Comparison of ENCODE assay signal across 22 cellular contexts in genomic region chr12:132458441-132459225, GRCh38. TPM values are rescaled to one million over a fixed set of nuclear protein-coding genes. Genes with fewer than 3 reads are reported as not detected.
DNase-seq lines count a peak whose midpoint lies in the region; ATAC-seq, FAIRE-seq and TF ChIP-seq lines count a peak whose summit lies in the region.
"Had no signal": no experiment of that assay in that cellular context is flagged by ENCODE, and none has a peak within 500 bp of the region (broad histone marks: within the 10 kb centered on the region; RNA-seq: fewer than 3 reads in every experiment).

No MANE protein-coding gene starts in this region.

- H4K8ac ChIP-seq in neuronal stem cell (ENCODE audit: low read depth, low read length), result no peak overlapping the region

- peak overlapping the region; percentile 88 for H2AK5ac ChIP-seq in neuronal stem cell (ENCODE audit: low read depth, low read length)

- WGBS in neuronal stem cell (ENCODE audit: extremely low coverage in 2 of 2, insufficient read length in 2 of 2, insufficient replicate concordance in 1 of 2), 2 donors, result no CpG with 5 or more reads among the region's 16 CpGs

- H3K14ac ChIP-seq in neuronal stem cell (ENCODE audit: low read length), result no peak overlapping the region

- no peak overlapping the region for H2BK120ac ChIP-seq in neuronal stem cell (ENCODE audit: low read depth, low read length)

- H2BK5ac ChIP-seq in neuronal stem cell (ENCODE audit: low read length), result no peak overlapping the region

- H2AFZ ChIP-seq in neuronal stem cell (ENCODE audit: low read length), result no peak overlapping the region

- ATAC-seq in Right ventricle myocardium inferior (no peak), left cardiac atrium (no peak)
- ATAC-seq: CD8-positive, alpha-beta T cell; HCT116 had no signal

- H3K27me3 ChIP-seq in WERI-Rb-1 (ENCODE audit: insufficient read depth, low read depth, severe bottlenecking), result no peaks in the 10 kb centered on the region
- peaks cover 0 to 12% (median 5%) of the 10 kb centered on the region in 3 experiments for H3K27me3 ChIP-seq in neuronal stem cell (ENCODE audit: control insufficient read depth in 3 of 3, insufficient read depth in 3 of 3, low read depth in 1 of 3, low read length in 3 of 3)
- H3K27me3 ChIP-seq: BLaER1 had no signal

- H3K79me1 ChIP-seq in neuronal stem cell (ENCODE audit: low read depth, low read length), result peaks cover 6% of the 10 kb centered on the region

- H3K4me1 ChIP-seq in kidney (ENCODE audit: control insufficient read depth in 1 of 2, insufficient read depth in 1 of 2, low read depth in 1 of 2, low read length in 2 of 2) (no peaks in the 10 kb centered on the region), neuronal stem cell (ENCODE audit: control insufficient read depth in 2 of 2, insufficient read depth in 1 of 2, low read depth in 1 of 2, low read length in 2 of 2) (peaks cover 0 to 35% of the 10 kb centered on the region in 2 donors)
- H3K4me1 ChIP-seq: Caco-2 had no signal

- H3K27ac ChIP-seq in WERI-Rb-1 (peak overlapping the region; percentile 42), kidney (ENCODE audit: low read depth in 2 of 2, low read length in 2 of 2) (no peak overlapping the region), neuronal stem cell (replicated peaks; ENCODE audit: low read length) (no peak overlapping the region)
- H3K27ac ChIP-seq: 22Rv1, BLaER1, C4-2B had no signal

- intact Hi-C loops in Right ventricle myocardium inferior (cut with DNase I), result no loop called here
- intact Hi-C loops in left cardiac atrium (cut with DNase I), result no loop called here
- intact Hi-C loops in kidney (cut with DNase I), result no loop called here

- peak overlapping the region; percentile 59 for H3K18ac ChIP-seq in neuronal stem cell (ENCODE audit: low read length)

- H3K23ac ChIP-seq in neuronal stem cell (ENCODE audit: low read depth, low read length, poor library complexity), result no peak overlapping the region

- peak overlapping the region; percentile 28 for H3K4me3 ChIP-seq in WERI-Rb-1 (ENCODE audit: low read depth, low read length)
- H3K4me3 ChIP-seq in kidney (ENCODE audit: low read length in 2 of 2), result no peak overlapping the region
- peak overlapping the region in 1 of 2 donors; percentile 20 for H3K4me3 ChIP-seq in neuronal stem cell (ENCODE audit: low read length in 2 of 2)
- H3K4me3 ChIP-seq: BLaER1 had no signal

- peak overlapping the region; percentile 84 for H2BK15ac ChIP-seq in neuronal stem cell (ENCODE audit: low read length)

- H3K4ac ChIP-seq in neuronal stem cell (ENCODE audit: low read length), result no peak overlapping the region

- H2BK12ac ChIP-seq in neuronal stem cell (ENCODE audit: low read length), result no peak overlapping the region

- TF ChIP-seq CTCF in WERI-Rb-1 (IDR thresholded peaks at IDR 0.05; ENCODE audit: low read depth, low read length) (no peak), kidney (IDR thresholded peaks at IDR 0.05; ENCODE audit: borderline replicate concordance, extremely low read depth, insufficient read depth) (no peak)

- H3K9ac ChIP-seq in kidney (ENCODE audit: low read length in 2 of 2) (no peak overlapping the region), neuronal stem cell (ENCODE audit: low read depth, low read length, poor library complexity) (no peak overlapping the region)
- H3K9ac ChIP-seq: BLaER1 had no signal

- H3K9me3 ChIP-seq in WERI-Rb-1 (ENCODE audit: severe bottlenecking) (peaks cover 7% of the 10 kb centered on the region), kidney (ENCODE audit: control insufficient read depth in 1 of 2, low read length in 2 of 2) (peaks cover 0 to 4% of the 10 kb centered on the region in 2 donors), neuronal stem cell (replicated peaks in 1 of 2; ENCODE audit: control insufficient read depth in 2 of 2, insufficient read depth in 1 of 2, low read depth in 1 of 2, low read length in 2 of 2) (peaks cover 0 to 12% of the 10 kb centered on the region in 2 donors)
- H3K9me3 ChIP-seq: Caco-2 had no signal

- H3K36me3 ChIP-seq in WERI-Rb-1 (peaks cover 44% of the 10 kb centered on the region), kidney (ENCODE audit: control insufficient read depth in 1 of 2, insufficient read depth in 2 of 2, low read length in 2 of 2) (no peaks in the 10 kb centered on the region), neuronal stem cell (replicated peaks in 1 of 2; ENCODE audit: control insufficient read depth in 2 of 2, insufficient read depth in 2 of 2, low read length in 2 of 2) (no peaks in the 10 kb centered on the region)
- H3K36me3 ChIP-seq: BLaER1 had no signal

- peak; percentile 30 for DNase-seq in Right ventricle myocardium inferior (ENCODE audit: missing footprints)
- no peak for DNase-seq in left cardiac atrium
- DNase-seq in WERI-Rb-1, result no peak
- DNase-seq in kidney, result peak; percentile 56
- no peak for DNase-seq in neuronal stem cell (ENCODE audit: low spot score)
- no peak for DNase-seq in NCI-H774 (lab: John Stamatoyannopoulos, UW)
- DNase-seq in activated gamma-delta T cell treated with Interleukin-2 at 50 U/mL for 16 hours, result no peak
- no peak for DNase-seq in NCI-H748 treated with DMSO at 0.1 percent for 48 hours (lab: John Stamatoyannopoulos, UW)
- DNase-seq: Caco-2; CD4-positive, CD25-positive, alpha-beta regulatory T cell; CD8-positive, alpha-beta T cell; DMS153; DND-41; GOT3 had no signal

- FAIRE-seq in kidney (lab: Jason Lieb, UNC), result no peak
- FAIRE-seq: A204.1, G401.6, GM12892, H54 had no signal

- H3K4me2 ChIP-seq in neuronal stem cell (ENCODE audit: insufficient read depth, low read length, poor library complexity, severe bottlenecking), result no peak overlapping the region
- H3K4me2 ChIP-seq: BLaER1 had no signal

- no peak overlapping the region for H4K91ac ChIP-seq in neuronal stem cell (ENCODE audit: low read depth, low read length, poor library complexity)

RNA-seq across cellular contexts. Expression of gene FBRSL1, which starts 31.3 kb away (rescaled TPM):
- 51.9 TPM for total RNA-seq in Right ventricle myocardium inferior
- total RNA-seq in left cardiac atrium, result 10 to 100 TPM; 46.7 to 49.4 TPM
- 44.7 TPM for total RNA-seq in kidney
- polyA plus RNA-seq in kidney (ENCODE audit: insufficient read depth, low read depth, low replicate concordance), result 23.8 TPM
- polyA plus RNA-seq in neuronal stem cell (2013, experiment 1 of 2), result 61.7 TPM
- polyA plus RNA-seq in neuronal stem cell (2013, experiment 2 of 2), result 70.1 TPM

Comparison
In these comparisons a context has a peak if more than half of its experiments do, and no peak if none do; other contexts are left out.
1. DNase-seq: peak in Right ventricle myocardium inferior (single experiment) and kidney (single experiment); none in left cardiac atrium (single experiment), WERI-Rb-1 (single experiment), neuronal stem cell (single experiment), NCI-H774 (single experiment), activated gamma-delta T cell treated with Interleukin-2 at 50 U/mL for 16 hours (single experiment) and NCI-H748 treated with DMSO at 0.1 percent for 48 hours (single experiment).